In the genomic region with DNA sequence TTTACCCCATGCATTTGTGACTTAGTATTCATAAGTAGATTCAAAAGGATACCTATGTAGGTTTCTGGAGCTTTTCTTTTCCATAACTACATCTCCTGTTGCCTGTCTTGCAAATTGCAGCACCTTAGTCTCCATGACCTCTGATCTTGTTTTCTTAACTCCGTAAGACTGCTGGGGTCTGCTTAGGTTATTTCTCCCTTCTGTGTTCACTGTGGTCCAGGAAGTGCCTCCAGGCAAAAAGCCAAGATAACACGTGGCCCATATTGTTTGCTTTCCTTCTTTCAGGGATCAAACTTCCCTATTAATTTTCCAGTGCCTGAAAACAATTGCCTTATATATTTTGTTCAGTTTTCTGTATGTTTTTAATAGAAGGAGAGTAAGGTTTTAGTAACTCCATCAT, we compare ENCODE assay signal across 18 cellular contexts.
DNase-seq lines count a peak whose midpoint lies in the region; ATAC-seq, FAIRE-seq and TF ChIP-seq lines count a peak whose summit lies in the region.
"Had no signal": no experiment of that assay in that cellular context is flagged by ENCODE, and none has a peak within 500 bp of the region (broad histone marks: within the 10 kb centered on the region; RNA-seq: fewer than 3 reads in every experiment).

No MANE protein-coding gene starts in this region.

- H3K4me1 ChIP-seq in heart left ventricle: peaks cover 0 to 3% (median 0%) of the 10 kb centered on the region in 12 donors
- H3K4me1 ChIP-seq in left ventricle myocardium inferior: no peaks in the 10 kb centered on the region
- H3K4me1 ChIP-seq in HepG2 (ENCODE audit: insufficient read depth, low read length): peaks cover 10% of the 10 kb centered on the region

- no peak overlapping the region for H2AFZ ChIP-seq in HepG2 (ENCODE audit: low read length)
- H2AFZ ChIP-seq: hepatocyte had no signal

- no peaks in the 10 kb centered on the region for H3K36me3 Mint-ChIP-seq in activated CD4-positive, alpha-beta memory T cell treated with anti-CD3 and anti-CD28 coated beads, Interleukin-2, amount 10 ng/mL, durations not matched to agents 7 days and 5 days (ENCODE audit: low read depth)
- H3K36me3 Mint-ChIP-seq in activated T-helper 2 cell treated with anti-CD3 and anti-CD28 coated beads, Interferon-gamma antibody, Interleukin-2, Interleukin-4, amounts not matched to agents 10 μg/mL and 5 μg/mL and 100 μg/mL, durations not matched to agents 14 hours and 24 hours and 36 hours (ENCODE audit: low read depth): no peaks in the 10 kb centered on the region
- H3K36me3 Mint-ChIP-seq in mesothelial cell of epicardium: no peaks in the 10 kb centered on the region
- H3K36me3 Mint-ChIP-seq: stimulated activated naive B cell treated with anti-CD40 and anti-IgM and Interleukin-4, amounts not matched to agents 10 μg/mL and 1 μg/mL and 100 μg/mL, for 72 hours had no signal

- DNase-seq in heart left ventricle (peak in 3 of 5 donors; percentile 8 to 22 (median 19)), left ventricle myocardium inferior (no peak), NCI-H748 treated with DMSO at 0.1 percent for 48 hours (lab: John Stamatoyannopoulos, UW) (peak; percentile 51), HepG2 (ENCODE audit: low spot score) (peak; percentile 21), mesothelial cell of epicardium (ENCODE audit: low spot score in 2 of 2, unreplicated experiment in 2 of 2) (no peak)
- no peak for DNase-seq in activated CD4-positive, alpha-beta memory T cell treated with anti-CD3 and anti-CD28 coated beads, Interleukin-2, amount 10 ng/mL, durations not matched to agents 7 days and 5 days
- DNase-seq in activated T-helper 2 cell treated with anti-CD3 and anti-CD28 coated beads, Interferon-gamma antibody, Interleukin-2, Interleukin-4, amounts not matched to agents 10 μg/mL and 5 μg/mL and 100 μg/mL, durations not matched to agents 14 hours and 24 hours and 36 hours (ENCODE audit: low spot score): no peak
- DNase-seq: activated naive CD4-positive, alpha-beta T cell; kidney glomerular epithelial cell; NCI-H1417; NK-92 treated with Interleukin-12 subunit alpha and Interleukin-12 subunit beta, amount 100 ng/mL, for 24 hours; stimulated activated naive B cell treated with anti-CD40 and anti-IgM and Interleukin-4, amounts not matched to agents 10 μg/mL and 1 μg/mL and 100 μg/mL, for 72 hours had no signal

- H3K9ac ChIP-seq in HepG2 (ENCODE audit: insufficient read depth, low read depth, low read length): no peak overlapping the region
- H3K9ac ChIP-seq: KMS-11 had no signal

- H3K27ac ChIP-seq in heart left ventricle (no peak overlapping the region), left ventricle myocardium inferior (replicated peaks) (no peak overlapping the region), HepG2 (ENCODE audit: extremely low read length, insufficient read depth, low read length) (no peak overlapping the region)
- H3K27ac ChIP-seq: hepatocyte, KMS-11 had no signal

- intact Hi-C loops in heart left ventricle (cut with DNase I) (no loop called here), left ventricle myocardium inferior (cut with micrococcal nuclease) (no loop called here), HepG2 (cut with micrococcal nuclease; ENCODE audit: unreplicated experiment) (no loop called here)
- intact Hi-C loops in activated T-helper 2 cell treated with anti-CD3 and anti-CD28 coated beads, Interferon-gamma antibody, Interleukin-2, Interleukin-4, amounts not matched to agents 10 μg/mL and 5 μg/mL and 100 μg/mL, durations not matched to agents 14 hours and 24 hours and 36 hours (cut with micrococcal nuclease): no loop called here

- POLR2A ChIA-PET in HepG2 (lab: Yijun Ruan, JAX): no interaction called here
- POLR2A ChIA-PET in activated CD4-positive, alpha-beta memory T cell treated with anti-CD3 and anti-CD28 coated beads, Interleukin-2, amount 10 ng/mL, durations not matched to agents 7 days and 5 days (lab: Charles Lee): no interaction called here

- no peaks in the 10 kb centered on the region for H3K79me2 ChIP-seq in HepG2 (ENCODE audit: insufficient read depth, low read length)
- H3K79me2 ChIP-seq: hepatocyte had no signal

- H3K9me3 Mint-ChIP-seq in activated CD4-positive, alpha-beta memory T cell treated with anti-CD3 and anti-CD28 coated beads, Interleukin-2, amount 10 ng/mL, durations not matched to agents 7 days and 5 days: no peaks in the 10 kb centered on the region
- H3K9me3 Mint-ChIP-seq in activated T-helper 2 cell treated with anti-CD3 and anti-CD28 coated beads, Interferon-gamma antibody, Interleukin-2, Interleukin-4, amounts not matched to agents 10 μg/mL and 5 μg/mL and 100 μg/mL, durations not matched to agents 14 hours and 24 hours and 36 hours: no peaks in the 10 kb centered on the region
- peaks cover 4% of the 10 kb centered on the region for H3K9me3 Mint-ChIP-seq in mesothelial cell of epicardium
- H3K9me3 Mint-ChIP-seq: T-helper 1 cell treated with Interleukin-12 subunit alpha and Interleukin-12 subunit beta and Interleukin-4 antibody, amounts not matched to agents 30 μg/mL and 1 μg/mL, for 36 hours had no signal

- H3K9me3 ChIP-seq in heart left ventricle: peaks cover 0 to 4% (median 0%) of the 10 kb centered on the region in 12 donors
- peaks cover 4% of the 10 kb centered on the region for H3K9me3 ChIP-seq in left ventricle myocardium inferior (replicated peaks)
- H3K9me3 ChIP-seq in HepG2 (ENCODE audit: low read length): no peaks in the 10 kb centered on the region

- in situ Hi-C loops in HepG2 (cut with HindIII; ENCODE audit: extremely low pct_ligation_motif_present, low pct_unique_long_range_greater_than_20kb): no loop called here

- CTCF ChIA-PET in HepG2 (lab: Yijun Ruan, JAX; ENCODE audit: low intra/inter-chr PET ratio, low total read pairs): no interaction called here
- CTCF ChIA-PET in activated CD4-positive, alpha-beta memory T cell treated with anti-CD3 and anti-CD28 coated beads, Interleukin-2, amount 10 ng/mL, durations not matched to agents 7 days and 5 days (lab: Charles Lee): no interaction called here

- 0 out of 2 replicates have a peak overlapping the region, but pooled peaks have one; percentile 25 for H3K4me2 ChIP-seq in HepG2 (ENCODE audit: low read depth, low read length)
- H3K4me2 ChIP-seq: hepatocyte, KMS-11 had no signal

- no peak for FAIRE-seq in HepG2 (lab: Jason Lieb, UNC)
- FAIRE-seq: astrocyte, GM18507 had no signal

- no peaks in the 10 kb centered on the region for H3K36me3 ChIP-seq in heart left ventricle
- H3K36me3 ChIP-seq in left ventricle myocardium inferior: no peaks in the 10 kb centered on the region
- no peaks in the 10 kb centered on the region for H3K36me3 ChIP-seq in HepG2 (replicated peaks in 1 of 2; ENCODE audit: control insufficient read depth in 1 of 2, insufficient read depth in 2 of 2, low read length in 2 of 2)

- ATAC-seq in heart left ventricle: no peak
- peak; percentile 43; the same call in 1 of the 3 replicates for ATAC-seq in HepG2
- ATAC-seq in HG03025 (IDR thresholded peaks at IDR 0.05; ENCODE audit: low FRiP score, unreplicated experiment): no peak
- ATAC-seq: stimulated activated naive B cell treated with anti-CD40 and anti-IgM and Interleukin-4, amounts not matched to agents 10 μg/mL and 1 μg/mL and 100 μg/mL, for 72 hours had no signal

- H3K4me1 Mint-ChIP-seq in activated CD4-positive, alpha-beta memory T cell treated with anti-CD3 and anti-CD28 coated beads, Interleukin-2, amount 10 ng/mL, durations not matched to agents 7 days and 5 days: no peaks in the 10 kb centered on the region
- H3K4me1 Mint-ChIP-seq in activated T-helper 2 cell treated with anti-CD3 and anti-CD28 coated beads, Interferon-gamma antibody, Interleukin-2, Interleukin-4, amounts not matched to agents 10 μg/mL and 5 μg/mL and 100 μg/mL, durations not matched to agents 14 hours and 24 hours and 36 hours (ENCODE audit: low read depth): no peaks in the 10 kb centered on the region
- peaks cover 5% of the 10 kb centered on the region for H3K4me1 Mint-ChIP-seq in mesothelial cell of epicardium
- H3K4me1 Mint-ChIP-seq: stimulated activated naive B cell treated with anti-CD40 and anti-IgM and Interleukin-4, amounts not matched to agents 10 μg/mL and 1 μg/mL and 100 μg/mL, for 72 hours had no signal

- TF ChIP-seq EP300 in HepG2 (IDR thresholded peaks at IDR 0.05; ENCODE audit: low read depth in 2 of 2, low read length in 2 of 2): no peak; a peak in 1 of 4 replicates
- no peak for TF ChIP-seq EP300 in HepG2 (CRISPR knock-in tag; IDR thresholded peaks at IDR 0.05; ENCODE audit: borderline replicate concordance)

- TF ChIP-seq POLR2A in heart left ventricle (IDR thresholded peaks at IDR 0.05) (no peak), HepG2 (IDR thresholded peaks at IDR 0.05; ENCODE audit: insufficient read depth in 1 of 2, low read depth in 2 of 2, low read length in 2 of 2) (no peak)

- H3K4me3 ChIP-seq in heart left ventricle: no peak overlapping the region
- no peak overlapping the region for H3K4me3 ChIP-seq in left ventricle myocardium inferior
- H3K4me3 ChIP-seq in HepG2 (replicated peaks in 1 of 3; ENCODE audit: insufficient read depth in 1 of 3, low read depth in 2 of 3, low read length in 3 of 3): no peak overlapping the region
- H3K4me3 ChIP-seq: hepatocyte had no signal

- no peak overlapping the region for H3K4me3 Mint-ChIP-seq in activated CD4-positive, alpha-beta memory T cell treated with anti-CD3 and anti-CD28 coated beads, Interleukin-2, amount 10 ng/mL, durations not matched to agents 7 days and 5 days
- no peak overlapping the region for H3K4me3 Mint-ChIP-seq in activated T-helper 2 cell treated with anti-CD3 and anti-CD28 coated beads, Interferon-gamma antibody, Interleukin-2, Interleukin-4, amounts not matched to agents 10 μg/mL and 5 μg/mL and 100 μg/mL, durations not matched to agents 14 hours and 24 hours and 36 hours (ENCODE audit: low read depth)
- H3K4me3 Mint-ChIP-seq in mesothelial cell of epicardium: no peak overlapping the region
- H3K4me3 Mint-ChIP-seq: stimulated activated naive B cell treated with anti-CD40 and anti-IgM and Interleukin-4, amounts not matched to agents 10 μg/mL and 1 μg/mL and 100 μg/mL, for 72 hours; T-helper 1 cell treated with Interleukin-12 subunit alpha and Interleukin-12 subunit beta and Interleukin-4 antibody, amounts not matched to agents 30 μg/mL and 1 μg/mL, for 36 hours had no signal

- H4K20me1 ChIP-seq in HepG2 (ENCODE audit: insufficient read depth, low read length): no peaks in the 10 kb centered on the region

- TF ChIP-seq RAD21 in HepG2 (CRISPR knock-in tag; IDR thresholded peaks at IDR 0.05): no peak

- WGBS in heart left ventricle, 4 donors: 3 to 10% (median 7%) methylated on average over 2 of the region's 2 CpGs
- WGBS in HepG2 (ENCODE audit: low lambda C conversion rate): 5% methylated on average over 2 of the region's 2 CpGs

- no peak overlapping the region for H3K27ac Mint-ChIP-seq in activated CD4-positive, alpha-beta memory T cell treated with anti-CD3 and anti-CD28 coated beads, Interleukin-2, amount 10 ng/mL, durations not matched to agents 7 days and 5 days
- H3K27ac Mint-ChIP-seq in activated T-helper 2 cell treated with anti-CD3 and anti-CD28 coated beads, Interferon-gamma antibody, Interleukin-2, Interleukin-4, amounts not matched to agents 10 μg/mL and 5 μg/mL and 100 μg/mL, durations not matched to agents 14 hours and 24 hours and 36 hours: no peak overlapping the region
- no peak overlapping the region for H3K27ac Mint-ChIP-seq in mesothelial cell of epicardium
- H3K27ac Mint-ChIP-seq: stimulated activated naive B cell treated with anti-CD40 and anti-IgM and Interleukin-4, amounts not matched to agents 10 μg/mL and 1 μg/mL and 100 μg/mL, for 72 hours; T-helper 1 cell treated with Interleukin-12 subunit alpha and Interleukin-12 subunit beta and Interleukin-4 antibody, amounts not matched to agents 30 μg/mL and 1 μg/mL, for 36 hours had no signal

- no TSS peak for BruUV-seq in HepG2 (replicated peaks; lab: Mats Ljungman, UMichigan)

- no peaks in the 10 kb centered on the region for H3K27me3 Mint-ChIP-seq in activated CD4-positive, alpha-beta memory T cell treated with anti-CD3 and anti-CD28 coated beads, Interleukin-2, amount 10 ng/mL, durations not matched to agents 7 days and 5 days
- peaks cover 3% of the 10 kb centered on the region for H3K27me3 Mint-ChIP-seq in activated T-helper 2 cell treated with anti-CD3 and anti-CD28 coated beads, Interferon-gamma antibody, Interleukin-2, Interleukin-4, amounts not matched to agents 10 μg/mL and 5 μg/mL and 100 μg/mL, durations not matched to agents 14 hours and 24 hours and 36 hours (ENCODE audit: low read depth)
- H3K27me3 Mint-ChIP-seq in mesothelial cell of epicardium (ENCODE audit: low read depth): peaks cover 3% of the 10 kb centered on the region
- H3K27me3 Mint-ChIP-seq: stimulated activated naive B cell treated with anti-CD40 and anti-IgM and Interleukin-4, amounts not matched to agents 10 μg/mL and 1 μg/mL and 100 μg/mL, for 72 hours had no signal

- TF ChIP-seq CTCF in heart left ventricle (IDR thresholded peaks at IDR 0.05) (no peak), left ventricle myocardium inferior (IDR thresholded peaks at IDR 0.05; ENCODE audit: borderline replicate concordance) (no peak), HepG2 (CRISPR knock-in tag; IDR thresholded peaks at IDR 0.05) (no peak), mesothelial cell of epicardium (IDR thresholded peaks at IDR 0.05; ENCODE audit: unreplicated experiment) (no peak)

- H3K27me3 ChIP-seq in heart left ventricle (no peaks in the 10 kb centered on the region), left ventricle myocardium inferior (ENCODE audit: low read depth) (no peaks in the 10 kb centered on the region), HepG2 (ENCODE audit: control insufficient read depth in 1 of 2, insufficient read depth in 2 of 2, low read length in 2 of 2) (no peaks in the 10 kb centered on the region)
- H3K27me3 ChIP-seq: hepatocyte had no signal

Comparison
In these comparisons a context has a peak if more than half of its experiments do, and no peak if none do; other contexts are left out.
1. DNase-seq: peak in heart left ventricle (3 of 5), NCI-H748 treated with DMSO at 0.1 percent for 48 hours (single experiment) and HepG2 (single experiment); none in left ventricle myocardium inferior (single experiment), activated CD4-positive, alpha-beta memory T cell treated with anti-CD3 and anti-CD28 coated beads, Interleukin-2, amount 10 ng/mL, durations not matched to agents 7 days and 5 days (single experiment), activated T-helper 2 cell treated with anti-CD3 and anti-CD28 coated beads, Interferon-gamma antibody, Interleukin-2, Interleukin-4, amounts not matched to agents 10 μg/mL and 5 μg/mL and 100 μg/mL, durations not matched to agents 14 hours and 24 hours and 36 hours (single experiment) and mesothelial cell of epicardium (0 of 2).